ENCODE assay signal across 10 cellular contexts in genomic region chr2:84719434-84719833, GRCh38.
"Had no signal": no experiment of that assay in that cellular context is flagged by ENCODE, and none has a peak within 500 bp of the region (broad histone marks: within the 10 kb centered on the region; RNA-seq: fewer than 3 reads in every experiment).

No MANE protein-coding gene starts in this region.

- H3K36me3 ChIP-seq: cardiac muscle cell, upper lobe of right lung had no signal

- H3K27ac ChIP-seq: cardiac muscle cell, upper lobe of right lung, VCaP had no signal

- H3K27me3 ChIP-seq: cardiac muscle cell, upper lobe of right lung had no signal

- DNase-seq: hippocampal formation; left ventricle myocardium superior; mesenchymal stem cell; stimulated activated CD4-positive, alpha-beta T cell treated with anti-CD3 and anti-CD28 coated beads, Interleukin-12 subunit alpha, Interleukin-12 subunit beta, amount 100 ng/mL, for 4 hours; upper lobe of right lung had no signal

- H3K4me1 Mint-ChIP-seq: neural crest cell had no signal

- H3K4me3 ChIP-seq: cardiac muscle cell, upper lobe of right lung had no signal

- H3K4me1 ChIP-seq: upper lobe of right lung had no signal

- H3K4me3 Mint-ChIP-seq: neural crest cell had no signal

- FAIRE-seq: endometrium had no signal

- ATAC-seq: esophagus mucosa, left ventricle myocardium superior, upper lobe of right lung had no signal

- H3K9me3 ChIP-seq: upper lobe of right lung had no signal
